24 cellular contexts compared by ENCODE assay signal in genomic region chr7:23232966-23233365, GRCh38.
"Had no signal": no experiment of that assay in that cellular context is flagged by ENCODE, and none has a peak within 500 bp of the region (broad histone marks: within the 10 kb centered on the region; RNA-seq: fewer than 3 reads in every experiment).

No MANE protein-coding gene starts in this region.

- H3K27ac Mint-ChIP-seq: dendritic cell treated with granulocyte-macrophage colony-stimulating factor and Interleukin-4, amounts not matched to agents 40 ng/mL and 50 ng/mL, for 4 days; nephron had no signal

- H3K4me3 Mint-ChIP-seq: dendritic cell treated with granulocyte-macrophage colony-stimulating factor and Interleukin-4, amounts not matched to agents 40 ng/mL and 50 ng/mL, for 4 days; memory B cell; nephron had no signal

- H3K9me3 ChIP-seq: lower lobe of right lung, neutrophil, right lobe of liver, thoracic aorta, transverse colon had no signal

- H3K9me3 Mint-ChIP-seq: dendritic cell treated with granulocyte-macrophage colony-stimulating factor and Interleukin-4, amounts not matched to agents 40 ng/mL and 50 ng/mL, for 4 days had no signal

- FAIRE-seq: endothelial cell of umbilical vein, frontal cortex had no signal

- H3K36me3 ChIP-seq: heart left ventricle, left ventricle myocardium inferior, lower lobe of right lung, neutrophil, right lobe of liver, spleen, stomach, thoracic aorta, transverse colon had no signal

- H3K4me1 ChIP-seq: left ventricle myocardium inferior, lower lobe of right lung, right lobe of liver, stomach, transverse colon had no signal

- H3K27ac ChIP-seq: heart left ventricle, left ventricle myocardium inferior, lower lobe of right lung, neutrophil, psoas muscle, right lobe of liver, spleen, stomach, thoracic aorta, transverse colon had no signal

- H3K4me3 ChIP-seq: heart left ventricle, left ventricle myocardium inferior, lower lobe of right lung, psoas muscle, right lobe of liver, spleen, stomach, thoracic aorta, transverse colon had no signal

- DNase-seq: heart left ventricle; hypothalamus; islet precursor cell; left cardiac atrium; left ventricle myocardium inferior; lower lobe of right lung; midbrain; psoas muscle; retina; right lobe of liver; spleen; stimulated activated CD4-positive, alpha-beta T cell treated with anti-CD3 and anti-CD28 coated beads, Interleukin-2, amount 100 ng/mL, for 24 hours; stimulated activated CD4-positive, alpha-beta T cell treated with anti-CD3 and anti-CD28 coated beads, Interleukin-4, amount 100 ng/mL, for 4 hours; stimulated activated naive CD4-positive, alpha-beta T cell; stomach; substantia nigra; transverse colon had no signal

- H3K27me3 ChIP-seq: heart left ventricle, neutrophil, right lobe of liver, spleen, stomach, transverse colon had no signal
